ENCODE assay signal across 11 cellular contexts in genomic region chr11:117299351-117300300, GRCh38. TPM values are rescaled to one million over a fixed set of nuclear protein-coding genes. Genes with fewer than 3 reads are reported as not detected.
DNase-seq lines count a peak whose midpoint lies in the region; ATAC-seq and TF ChIP-seq lines count a peak whose summit lies in the region.
"Had no signal": no experiment of that assay in that cellular context is flagged by ENCODE, and none has a peak within 500 bp of the region (broad histone marks: within the 10 kb centered on the region; RNA-seq: fewer than 3 reads in every experiment).

No MANE protein-coding gene starts in this region.

- peak; percentile 27 for ATAC-seq in stimulated activated naive CD8-positive, alpha-beta T cell treated with anti-CD3 and anti-CD28 coated beads, Interleukin-15, amount 100 ng/mL, for 72 hours
- no peak for ATAC-seq in stimulated activated naive CD8-positive, alpha-beta T cell treated with anti-CD3 and anti-CD28 coated beads, Interleukin-15, Interleukin-2, amounts not matched to agents 100 U/mL and 50 U/mL, for 24 hours
- ATAC-seq in Right ventricle myocardium superior (ENCODE audit: poor library complexity): peak; percentile 17
- ATAC-seq in HG02798 (IDR thresholded peaks at IDR 0.05; ENCODE audit: poor library complexity, unreplicated experiment): no peak

- H3K27me3 Mint-ChIP-seq in stimulated activated naive CD8-positive, alpha-beta T cell treated with anti-CD3 and anti-CD28 coated beads, Interleukin-15, amount 100 ng/mL, for 72 hours: peaks cover 6% of the 10 kb centered on the region
- H3K27me3 Mint-ChIP-seq in nephron progenitor cell (ENCODE audit: low read depth, poor library complexity): no peaks in the 10 kb centered on the region

- DNase-seq in stimulated activated naive CD8-positive, alpha-beta T cell treated with anti-CD3 and anti-CD28 coated beads, Interleukin-15, amount 100 ng/mL, for 72 hours: no peak
- DNase-seq in stimulated activated naive CD8-positive, alpha-beta T cell treated with anti-CD3 and anti-CD28 coated beads, Interleukin-15, Interleukin-2, amounts not matched to agents 100 U/mL and 50 U/mL, for 24 hours: no peak
- no peak for DNase-seq in Right ventricle myocardium superior
- DNase-seq in nephron progenitor cell: peak; percentile 18
- no peak for DNase-seq in GM19240 (ENCODE audit: insufficient read length, low spot score)
- DNase-seq in GM19238 (ENCODE audit: insufficient read length, low spot score): no peak
- no peak for DNase-seq in ACHN
- DNase-seq: activated CD4-positive, alpha-beta T cell treated with anti-CD3 and anti-CD28 coated beads, Interleukin-2, amount 50 U/mL, for 48 hours; activated naive CD4-positive, alpha-beta T cell treated with anti-CD3 and anti-CD28 coated beads, Interleukin-2, amount 10 ng/mL, durations not matched to agents 7 days and 5 days; NCI-H69 had no signal

- peaks cover 13% of the 10 kb centered on the region for H3K36me3 Mint-ChIP-seq in nephron progenitor cell (ENCODE audit: low read depth)
- H3K36me3 Mint-ChIP-seq: activated naive CD4-positive, alpha-beta T cell treated with anti-CD3 and anti-CD28 coated beads, Interleukin-2, amount 10 ng/mL, durations not matched to agents 7 days and 5 days had no signal

- no peak overlapping the region for H3K4me3 Mint-ChIP-seq in stimulated activated naive CD8-positive, alpha-beta T cell treated with anti-CD3 and anti-CD28 coated beads, Interleukin-15, amount 100 ng/mL, for 72 hours
- peak overlapping the region; percentile 60 for H3K4me3 Mint-ChIP-seq in nephron progenitor cell
- H3K4me3 Mint-ChIP-seq: activated naive CD4-positive, alpha-beta T cell treated with anti-CD3 and anti-CD28 coated beads, Interleukin-2, amount 10 ng/mL, durations not matched to agents 7 days and 5 days had no signal

- H3K27ac Mint-ChIP-seq in stimulated activated naive CD8-positive, alpha-beta T cell treated with anti-CD3 and anti-CD28 coated beads, Interleukin-15, amount 100 ng/mL, for 72 hours: peak overlapping the region in 1 of 2 donors; percentile 1
- peak overlapping the region; percentile 97 for H3K27ac Mint-ChIP-seq in nephron progenitor cell
- H3K27ac Mint-ChIP-seq: activated naive CD4-positive, alpha-beta T cell treated with anti-CD3 and anti-CD28 coated beads, Interleukin-2, amount 10 ng/mL, durations not matched to agents 7 days and 5 days had no signal

- no peaks in the 10 kb centered on the region for H3K9me3 Mint-ChIP-seq in stimulated activated naive CD8-positive, alpha-beta T cell treated with anti-CD3 and anti-CD28 coated beads, Interleukin-15, amount 100 ng/mL, for 72 hours
- no peaks in the 10 kb centered on the region for H3K9me3 Mint-ChIP-seq in nephron progenitor cell
- H3K9me3 Mint-ChIP-seq: activated naive CD4-positive, alpha-beta T cell treated with anti-CD3 and anti-CD28 coated beads, Interleukin-2, amount 10 ng/mL, durations not matched to agents 7 days and 5 days had no signal

- TF ChIP-seq CTCF in nephron progenitor cell (IDR thresholded peaks at IDR 0.05): no peak

- in situ Hi-C loops in ACHN (cut with HindIII; ENCODE audit: low pct_ligation_motif_present, low pct_unique_long_range_greater_than_20kb, low sequenced_read_pairs): no loop called here

- no peaks in the 10 kb centered on the region for H3K4me1 Mint-ChIP-seq in stimulated activated naive CD8-positive, alpha-beta T cell treated with anti-CD3 and anti-CD28 coated beads, Interleukin-15, amount 100 ng/mL, for 72 hours
- H3K4me1 Mint-ChIP-seq in nephron progenitor cell: peaks cover 68% of the 10 kb centered on the region
- H3K4me1 Mint-ChIP-seq: activated naive CD4-positive, alpha-beta T cell treated with anti-CD3 and anti-CD28 coated beads, Interleukin-2, amount 10 ng/mL, durations not matched to agents 7 days and 5 days had no signal

- intact Hi-C loops in Right ventricle myocardium superior (cut with DNase I): no loop called here

RNA-seq across cellular contexts. Expression of gene BACE1-AS, which starts 8.5 kb away (rescaled TPM):
- 8.3 TPM for total RNA-seq in Right ventricle myocardium superior

RNA-seq across cellular contexts. Expression of gene BACE1, which starts 16.4 kb away (rescaled TPM):
- 10.4 TPM for total RNA-seq in Right ventricle myocardium superior

RNA-seq across cellular contexts. Expression of gene CEP164, which starts 28.0 kb away (rescaled TPM):
- total RNA-seq in Right ventricle myocardium superior: 4.3 TPM

Comparison
In these comparisons a context has a peak if more than half of its experiments do, and no peak if none do; other contexts are left out.
1. ATAC-seq: peak in stimulated activated naive CD8-positive, alpha-beta T cell treated with anti-CD3 and anti-CD28 coated beads, Interleukin-15, amount 100 ng/mL, for 72 hours (single experiment) and Right ventricle myocardium superior (single experiment); none in stimulated activated naive CD8-positive, alpha-beta T cell treated with anti-CD3 and anti-CD28 coated beads, Interleukin-15, Interleukin-2, amounts not matched to agents 100 U/mL and 50 U/mL, for 24 hours (single experiment) and HG02798 (single experiment).